Comparison of ENCODE assay signal across 9 cellular contexts in genomic region chr1:104760017-104760416, GRCh38.
A peak's percentile ranks its signal among the peaks of the same experiment; 100 is the strongest.
DNase-seq lines count a peak whose midpoint lies in the region; ATAC-seq and TF ChIP-seq lines count a peak whose summit lies in the region.
"Had no signal": no experiment of that assay in that cellular context is flagged by ENCODE, and none has a peak within 500 bp of the region (broad histone marks: within the 10 kb centered on the region; RNA-seq: fewer than 3 reads in every experiment).

No MANE protein-coding gene starts in this region.

- H3K27me3 Mint-ChIP-seq in activated CD8-positive, alpha-beta T cell treated with anti-CD3 and anti-CD28 coated beads, Interleukin-2, amount 10 ng/mL, durations not matched to agents 7 days and 5 days (ENCODE audit: low read depth) = no peaks in the 10 kb centered on the region

- H3K4me1 Mint-ChIP-seq in activated CD8-positive, alpha-beta T cell treated with anti-CD3 and anti-CD28 coated beads, Interleukin-2, amount 10 ng/mL, durations not matched to agents 7 days and 5 days (ENCODE audit: low read depth) = no peaks in the 10 kb centered on the region

- CTCF ChIA-PET in activated CD8-positive, alpha-beta T cell treated with anti-CD3 and anti-CD28 coated beads, Interleukin-2, amount 10 ng/mL, durations not matched to agents 7 days and 5 days (lab: Charles Lee) = no interaction called here

- POLR2A ChIA-PET in activated CD8-positive, alpha-beta T cell treated with anti-CD3 and anti-CD28 coated beads, Interleukin-2, amount 10 ng/mL, durations not matched to agents 7 days and 5 days (lab: Charles Lee) = no interaction called here

- H3K4me3 ChIP-seq in GM06990 (replicated peaks; ENCODE audit: low read depth, low read length) = no peak overlapping the region

- H3K27me3 ChIP-seq in GM06990 (replicated peaks; ENCODE audit: control insufficient read depth, insufficient read depth, low read length) = no peaks in the 10 kb centered on the region

- no peaks in the 10 kb centered on the region for H3K36me3 Mint-ChIP-seq in activated CD8-positive, alpha-beta T cell treated with anti-CD3 and anti-CD28 coated beads, Interleukin-2, amount 10 ng/mL, durations not matched to agents 7 days and 5 days (ENCODE audit: low read depth)

- H3K36me3 ChIP-seq in GM06990 (ENCODE audit: control insufficient read depth, insufficient read depth, low read length) = no peaks in the 10 kb centered on the region

- no peak overlapping the region for H3K4me3 Mint-ChIP-seq in activated CD8-positive, alpha-beta T cell treated with anti-CD3 and anti-CD28 coated beads, Interleukin-2, amount 10 ng/mL, durations not matched to agents 7 days and 5 days

- peak; percentile 83 for ATAC-seq in GM19463 (IDR thresholded peaks at IDR 0.05; ENCODE audit: unreplicated experiment)
- ATAC-seq in HG03025 (IDR thresholded peaks at IDR 0.05; ENCODE audit: low FRiP score, unreplicated experiment) = peak; percentile 97
- ATAC-seq in activated CD8-positive, alpha-beta T cell treated with anti-CD3 and anti-CD28 coated beads, Interleukin-2, amount 10 ng/mL, durations not matched to agents 7 days and 5 days = no peak

- no peak overlapping the region for H3K27ac Mint-ChIP-seq in activated CD8-positive, alpha-beta T cell treated with anti-CD3 and anti-CD28 coated beads, Interleukin-2, amount 10 ng/mL, durations not matched to agents 7 days and 5 days

- DNase-seq in GM06990 (ENCODE audit: extremely low read depth, insufficient read length) (peak; percentile 58), NOMO-1 (lab: John Stamatoyannopoulos, UW; ENCODE audit: unreplicated experiment in 2 of 2) (peak; percentile 18 to 96), SK-N-DZ (ENCODE audit: low spot score) (no peak), DMS53 (lab: John Stamatoyannopoulos, UW) (no peak), NCI-H2029 (lab: John Stamatoyannopoulos, UW) (no peak)
- no peak for DNase-seq in activated CD8-positive, alpha-beta T cell treated with anti-CD3 and anti-CD28 coated beads, Interleukin-2, amount 10 ng/mL, durations not matched to agents 7 days and 5 days
- DNase-seq: KG1 had no signal

- no peak for TF ChIP-seq CTCF in GM06990 (IDR thresholded peaks at IDR 0.05; ENCODE audit: insufficient read depth, low read length, poor library complexity, severe bottlenecking)

- no peaks in the 10 kb centered on the region for H3K9me3 Mint-ChIP-seq in activated CD8-positive, alpha-beta T cell treated with anti-CD3 and anti-CD28 coated beads, Interleukin-2, amount 10 ng/mL, durations not matched to agents 7 days and 5 days (ENCODE audit: insufficient read depth)

Comparison
In these comparisons a context has a peak if more than half of its experiments do, and no peak if none do; other contexts are left out.
1. DNase-seq: peak in GM06990 (single experiment) and NOMO-1 (2 of 2); none in SK-N-DZ (single experiment), activated CD8-positive, alpha-beta T cell treated with anti-CD3 and anti-CD28 coated beads, Interleukin-2, amount 10 ng/mL, durations not matched to agents 7 days and 5 days (single experiment), DMS53 (single experiment) and NCI-H2029 (single experiment).